Comparison of ENCODE assay signal across 8 cellular contexts in genomic region chr17:58514795-58515157, GRCh38. TPM values are rescaled to one million over a fixed set of nuclear protein-coding genes. Genes with fewer than 3 reads are reported as not detected.
A peak's percentile ranks its signal among the peaks of the same experiment; 100 is the strongest.
DNase-seq lines count a peak whose midpoint lies in the region; ATAC-seq, FAIRE-seq and TF ChIP-seq lines count a peak whose summit lies in the region.

No MANE protein-coding gene starts in this region.

- TF ChIP-seq POLR2A in breast epithelium (IDR thresholded peaks at IDR 0.05): no peak

- no peaks in the 10 kb centered on the region for H3K27me3 Mint-ChIP-seq in activated naive CD4-positive, alpha-beta T cell treated with anti-CD3 and anti-CD28 coated beads, Interleukin-2, amount 50 U/mL, for 24 hours

- intact Hi-C loops in breast epithelium (cut with DNase I; ENCODE audit: low total_unique reads): no loop called here
- intact Hi-C loops in upper lobe of right lung (cut with DNase I): no loop called here

- peaks cover 55% of the 10 kb centered on the region for H3K4me1 Mint-ChIP-seq in activated naive CD4-positive, alpha-beta T cell treated with anti-CD3 and anti-CD28 coated beads, Interleukin-2, amount 50 U/mL, for 24 hours

- ATAC-seq in upper lobe of right lung: no peak
- ATAC-seq in left lobe of liver: no peak

- WGBS in mesodermal cell (ENCODE audit: insufficient coverage in 2 of 2), 2 experiments: 23 to 28% methylated on average over 9 to 10 of the region's 11 CpGs

- peaks cover 22% of the 10 kb centered on the region for H3K36me3 Mint-ChIP-seq in activated naive CD4-positive, alpha-beta T cell treated with anti-CD3 and anti-CD28 coated beads, Interleukin-2, amount 50 U/mL, for 24 hours

- H3K27me3 ChIP-seq in breast epithelium: no peaks in the 10 kb centered on the region
- H3K27me3 ChIP-seq in upper lobe of right lung: no peaks in the 10 kb centered on the region

- no peak for FAIRE-seq in urothelium cell line (lab: Jason Lieb, UNC)

- H3K4me3 ChIP-seq in breast epithelium (peak overlapping the region; percentile 57 to 93 (median 78)), mesodermal cell (ENCODE audit: extremely low read depth, insufficient read depth, low read length, poor library complexity, severe bottlenecking) (peak overlapping the region; percentile 62), upper lobe of right lung (peak overlapping the region; percentile 73)

- peak overlapping the region; percentile 90 to 94 for H3K27ac ChIP-seq in breast epithelium
- H3K27ac ChIP-seq in mesodermal cell (ENCODE audit: low read depth, low read length, severe bottlenecking): peak overlapping the region; percentile 10
- H3K27ac ChIP-seq in upper lobe of right lung: peak overlapping the region; percentile 65

- TF ChIP-seq CTCF in breast epithelium (IDR thresholded peaks at IDR 0.05): no peak
- TF ChIP-seq CTCF in upper lobe of right lung (IDR thresholded peaks at IDR 0.05): no peak

- H3K27ac Mint-ChIP-seq in activated naive CD4-positive, alpha-beta T cell treated with anti-CD3 and anti-CD28 coated beads, Interleukin-2, amount 50 U/mL, for 24 hours: peak overlapping the region; percentile 81

- no peak for DNase-seq in activated naive CD4-positive, alpha-beta T cell treated with Interleukin-2 at 50 U/mL for 16 hours
- DNase-seq in breast epithelium (ENCODE audit: low spot score in 2 of 2) (no peak), upper lobe of right lung (no peak), left lobe of liver (ENCODE audit: low spot score) (no peak), activated gamma-delta T cell treated with Interleukin-2 at 50 U/mL for 16 hours (no peak), urothelium cell line (ENCODE audit: low spot score) (no peak)

- H3K4me1 ChIP-seq in breast epithelium (peaks cover 3 to 14% of the 10 kb centered on the region in 2 donors), mesodermal cell (ENCODE audit: control insufficient read depth, insufficient read depth, low read length, poor library complexity, severe bottlenecking) (peaks cover 8% of the 10 kb centered on the region), upper lobe of right lung (peaks cover 26% of the 10 kb centered on the region)

- H3K4me3 Mint-ChIP-seq in activated naive CD4-positive, alpha-beta T cell treated with anti-CD3 and anti-CD28 coated beads, Interleukin-2, amount 50 U/mL, for 24 hours: peak overlapping the region; percentile 78

- no peaks in the 10 kb centered on the region for H3K9me3 Mint-ChIP-seq in activated naive CD4-positive, alpha-beta T cell treated with anti-CD3 and anti-CD28 coated beads, Interleukin-2, amount 50 U/mL, for 24 hours

- H3K36me3 ChIP-seq in breast epithelium: no peaks in the 10 kb centered on the region
- peaks cover 30% of the 10 kb centered on the region for H3K36me3 ChIP-seq in mesodermal cell (ENCODE audit: control insufficient read depth, insufficient read depth, low read length)
- H3K36me3 ChIP-seq in upper lobe of right lung: peaks cover 30% of the 10 kb centered on the region

- no peaks in the 10 kb centered on the region for H3K9me3 ChIP-seq in breast epithelium
- no peaks in the 10 kb centered on the region for H3K9me3 ChIP-seq in mesodermal cell (ENCODE audit: control insufficient read depth, low read length)
- no peaks in the 10 kb centered on the region for H3K9me3 ChIP-seq in upper lobe of right lung

RNA-seq across cellular contexts. Expression of gene MTMR4, which starts 0.3 kb away (rescaled TPM):
- total RNA-seq in breast epithelium: 10 to 100 TPM; 35.7 to 53.6 (median 42.7) TPM
- polyA plus RNA-seq in mesodermal cell (2013, experiment 1 of 2): 20.9 TPM
- 20.1 TPM for polyA plus RNA-seq in mesodermal cell (2013, experiment 2 of 2)
- 40.9 TPM for total RNA-seq in upper lobe of right lung
- total RNA-seq in left lobe of liver: 101 TPM

RNA-seq across cellular contexts. Expression of gene HSF5, which starts 26.6 kb away (rescaled TPM):
- total RNA-seq in breast epithelium (under 1 TPM; under 0.01 to 0.33 (median 0.32) TPM), upper lobe of right lung (0.20 TPM), left lobe of liver (0.18 TPM)
- not detected for polyA plus RNA-seq in mesodermal cell (2013, experiment 1 of 2)
- not detected for polyA plus RNA-seq in mesodermal cell (2013, experiment 2 of 2)

Comparison
In these comparisons a context has a peak if more than half of its experiments do, and no peak if none do; other contexts are left out.
1. H3K27ac ChIP-seq: peak in every context shown above with its lines; median percentile 92 in breast epithelium; 65 in upper lobe of right lung; 10 in mesodermal cell.